13 cellular contexts compared by ENCODE assay signal in the genomic region with DNA sequence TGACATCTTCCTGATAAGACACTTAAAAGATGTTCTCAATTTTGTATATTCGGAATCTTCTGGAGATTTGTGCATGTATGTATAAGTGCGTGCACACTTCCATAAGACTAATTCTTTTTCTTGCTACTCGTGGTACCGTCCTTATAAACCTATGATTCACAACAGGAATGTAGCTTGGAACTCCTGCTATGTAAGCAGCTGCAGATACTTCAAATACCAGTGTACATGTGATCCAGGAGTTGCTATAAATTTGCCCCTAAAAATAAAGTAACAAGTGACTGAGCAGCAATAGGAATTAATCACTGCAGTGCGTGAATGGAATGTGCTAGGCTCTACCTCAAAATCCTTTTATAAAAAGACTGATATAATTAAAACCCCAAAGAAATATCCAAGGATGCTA.
DNase-seq lines count a peak whose midpoint lies in the region; ATAC-seq lines count a peak whose summit lies in the region.
"Had no signal": no experiment of that assay in that cellular context is flagged by ENCODE, and none has a peak within 500 bp of the region (broad histone marks: within the 10 kb centered on the region; RNA-seq: fewer than 3 reads in every experiment).

No MANE protein-coding gene starts in this region.

- no CpG with 5 or more reads among the region's 5 CpGs for WGBS in trophoblast cell (ENCODE audit: extremely low coverage, insufficient coverage, insufficient read length)

- H3K4me3 ChIP-seq in SJCRH30 (no peak overlapping the region), trophoblast cell (ENCODE audit: low read depth, low read length) (no peak overlapping the region)

- DNase-seq in ELR (ENCODE audit: low read depth) (peak; percentile 77), SJCRH30 (peak in 1 of 2 experiments; percentile 39), fibroblast of peridontal ligament (ENCODE audit: extremely low read depth) (peak; percentile 14), trophoblast cell (peak; percentile 17 to 73), cortex of kidney (lab: John Stamatoyannopoulos, UW) (no peak), HK-2 (ENCODE audit: unreplicated experiment) (no peak), NCI-H524 (lab: John Stamatoyannopoulos, UW) (no peak)
- DNase-seq: activated CD8-positive, alpha-beta memory T cell treated with anti-CD3 and anti-CD28 coated beads, Interleukin-2, amount 10 ng/mL, durations not matched to agents 7 days and 5 days; Caco-2; left colon; occipital lobe; stimulated activated naive CD4-positive, alpha-beta T cell had no signal

- no peak overlapping the region for H2BK5ac ChIP-seq in trophoblast cell (ENCODE audit: low read depth, low read length, poor library complexity)

- H4K12ac ChIP-seq in trophoblast cell (ENCODE audit: low read depth, low read length), result no peak overlapping the region

- ATAC-seq in HG03457 (IDR thresholded peaks at IDR 0.05; ENCODE audit: unreplicated experiment), result no peak
- ATAC-seq: activated CD8-positive, alpha-beta memory T cell treated with anti-CD3 and anti-CD28 coated beads, Interleukin-2, amount 10 ng/mL, durations not matched to agents 7 days and 5 days; left colon had no signal

- H3K9me3 ChIP-seq in SJCRH30 (replicated peaks) (no peaks in the 10 kb centered on the region), trophoblast cell (ENCODE audit: insufficient read depth, low read depth, low read length) (no peaks in the 10 kb centered on the region)

- H2AFZ ChIP-seq in trophoblast cell (ENCODE audit: insufficient read depth, low read length, poor library complexity), result no peak overlapping the region

- no peaks in the 10 kb centered on the region for H3K79me2 ChIP-seq in trophoblast cell (ENCODE audit: control insufficient read depth, insufficient read depth, low read length, poor library complexity)

- H3K79me1 ChIP-seq in trophoblast cell (ENCODE audit: low read length), result no peaks in the 10 kb centered on the region

- no peak overlapping the region for H3K4ac ChIP-seq in trophoblast cell (ENCODE audit: low read depth, low read length)

- H3K27ac ChIP-seq in SJCRH30 (peak overlapping the region; percentile 77), trophoblast cell (ENCODE audit: low read depth, low read length) (no peak overlapping the region)

- H3K27me3 ChIP-seq in SJCRH30 (no peaks in the 10 kb centered on the region), trophoblast cell (ENCODE audit: insufficient read depth, low read length) (no peaks in the 10 kb centered on the region)

- H2AK5ac ChIP-seq in trophoblast cell (ENCODE audit: low read length), result no peak overlapping the region

- H4K91ac ChIP-seq in trophoblast cell (ENCODE audit: low read depth, low read length), result no peak overlapping the region

- no peak overlapping the region for H3K18ac ChIP-seq in trophoblast cell (ENCODE audit: low read length)

- no peak overlapping the region for H3K4me2 ChIP-seq in trophoblast cell (ENCODE audit: low read length)

- no peak overlapping the region for H3K9ac ChIP-seq in trophoblast cell (ENCODE audit: low read length)

- no peak overlapping the region for H2BK12ac ChIP-seq in trophoblast cell (ENCODE audit: low read length)

- H3K23ac ChIP-seq in trophoblast cell (ENCODE audit: low read length), result no peak overlapping the region

- no peak overlapping the region for H2BK120ac ChIP-seq in trophoblast cell (ENCODE audit: insufficient read depth, low read length, poor library complexity)

- no peak overlapping the region for H3K14ac ChIP-seq in trophoblast cell (ENCODE audit: low read length)

- H3K36me3 ChIP-seq in SJCRH30 (no peaks in the 10 kb centered on the region), trophoblast cell (ENCODE audit: control insufficient read depth in 1 of 2, insufficient read depth in 2 of 2, low read length in 2 of 2) (no peaks in the 10 kb centered on the region)

- H4K8ac ChIP-seq in trophoblast cell (ENCODE audit: low read depth, low read length), result no peak overlapping the region

- H3K4me1 ChIP-seq in SJCRH30 (peaks cover 35% of the 10 kb centered on the region), trophoblast cell (ENCODE audit: control insufficient read depth in 1 of 2, insufficient read depth in 2 of 2, low read length in 2 of 2) (no peaks in the 10 kb centered on the region)

Comparison
In these comparisons a context has a peak if more than half of its experiments do, and no peak if none do; other contexts are left out.
1. DNase-seq: peak in ELR (single experiment), fibroblast of peridontal ligament (single experiment) and trophoblast cell (2 of 2); none in cortex of kidney (single experiment), HK-2 (single experiment) and NCI-H524 (0 of 2).